ENCODE assay signal across 9 cellular contexts in the genomic region with DNA sequence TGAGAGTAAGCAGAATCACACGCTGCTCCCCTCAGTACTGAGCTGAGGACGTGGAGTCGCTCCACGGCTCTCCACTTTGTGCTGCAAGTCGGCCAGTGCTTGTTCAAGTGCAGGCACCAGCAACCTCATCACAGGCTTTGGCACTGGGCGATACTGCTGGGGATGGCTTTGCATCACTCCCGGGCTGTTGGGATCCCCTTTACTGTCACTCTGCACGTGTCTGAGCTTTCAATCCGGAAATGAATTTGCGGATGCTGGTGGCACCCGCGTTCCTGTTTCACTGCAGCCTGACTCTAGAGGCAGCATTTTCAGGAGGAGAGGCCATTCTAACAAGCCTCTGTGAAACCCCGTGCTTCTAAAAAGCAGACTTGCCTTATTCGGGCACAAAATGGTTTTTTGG. TPM values are rescaled to one million over a fixed set of nuclear protein-coding genes. Genes with fewer than 3 reads are reported as not detected.
DNase-seq lines count a peak whose midpoint lies in the region; ATAC-seq, FAIRE-seq and TF ChIP-seq lines count a peak whose summit lies in the region.
"Had no signal": no experiment of that assay in that cellular context is flagged by ENCODE, and none has a peak within 500 bp of the region (broad histone marks: within the 10 kb centered on the region; RNA-seq: fewer than 3 reads in every experiment).

No MANE protein-coding gene starts in this region.

- H3K4me1 Mint-ChIP-seq in activated CD8-positive, alpha-beta T cell treated with anti-CD3 and anti-CD28 coated beads, Interleukin-2, amount 10 ng/mL, durations not matched to agents 7 days and 5 days (ENCODE audit: low read depth), result peaks cover 18% of the 10 kb centered on the region

- intact Hi-C loops in kidney (cut with DNase I), result no loop called here
- intact Hi-C loops in spleen (cut with DNase I; ENCODE audit: low total_unique reads), result no loop called here

- CTCF ChIA-PET in activated CD8-positive, alpha-beta T cell treated with anti-CD3 and anti-CD28 coated beads, Interleukin-2, amount 10 ng/mL, durations not matched to agents 7 days and 5 days (lab: Charles Lee), result interaction anchor here (0.6 to 1.9 kb wide), 4 partner anchors 16 to 44 kb away, joined by 3 to 5 read pairs (median 4); no protein-coding TSS in a partner anchor

- H3K9me3 ChIP-seq in BLaER1 treated with 17β-estradiol and CSF1 and Interleukin-3, amounts not matched to agents 10 nM and 100 nM (replicated peaks in 1 of 11), result no peaks in the 10 kb centered on the region
- H3K9me3 ChIP-seq in HUES64 (ENCODE audit: insufficient read depth, low read depth, low read length), result no peaks in the 10 kb centered on the region
- H3K9me3 ChIP-seq in kidney (ENCODE audit: control insufficient read depth in 1 of 2, low read length in 2 of 2), result no peaks in the 10 kb centered on the region
- no peaks in the 10 kb centered on the region for H3K9me3 ChIP-seq in spleen

- peaks cover 19 to 75% (median 51%) of the 10 kb centered on the region in 11 experiments for H3K36me3 ChIP-seq in BLaER1 treated with 17β-estradiol and CSF1 and Interleukin-3, amounts not matched to agents 10 nM and 100 nM
- H3K36me3 ChIP-seq in HUES64 (ENCODE audit: insufficient read depth, low read length) (peaks cover 33% of the 10 kb centered on the region), kidney (ENCODE audit: control insufficient read depth in 1 of 2, insufficient read depth in 2 of 2, low read length in 2 of 2) (peaks cover 2 to 5% of the 10 kb centered on the region in 2 donors), spleen (peaks cover 0 to 32% (median 11%) of the 10 kb centered on the region in 6 donors)

- no peak overlapping the region for H3K27ac Mint-ChIP-seq in activated CD8-positive, alpha-beta T cell treated with anti-CD3 and anti-CD28 coated beads, Interleukin-2, amount 10 ng/mL, durations not matched to agents 7 days and 5 days

- POLR2A ChIA-PET in activated CD8-positive, alpha-beta T cell treated with anti-CD3 and anti-CD28 coated beads, Interleukin-2, amount 10 ng/mL, durations not matched to agents 7 days and 5 days (lab: Charles Lee), result no interaction called here

- H3K27me3 Mint-ChIP-seq in activated CD8-positive, alpha-beta T cell treated with anti-CD3 and anti-CD28 coated beads, Interleukin-2, amount 10 ng/mL, durations not matched to agents 7 days and 5 days (ENCODE audit: low read depth), result no peaks in the 10 kb centered on the region

- no peak overlapping the region for H3K4me3 Mint-ChIP-seq in activated CD8-positive, alpha-beta T cell treated with anti-CD3 and anti-CD28 coated beads, Interleukin-2, amount 10 ng/mL, durations not matched to agents 7 days and 5 days

- TF ChIP-seq CTCF in kidney (IDR thresholded peaks at IDR 0.05; ENCODE audit: borderline replicate concordance, extremely low read depth, insufficient read depth), result no peak
- TF ChIP-seq CTCF in spleen (IDR thresholded peaks at IDR 0.05 in 8 of 11, conservative IDR thresholded peaks at IDR 0.05 in 3 of 11), result peak in 2 of 11 experiments; percentile 15 to 30

- H3K4me1 ChIP-seq in BLaER1 treated with 17β-estradiol and CSF1 and Interleukin-3, amounts not matched to agents 10 nM and 100 nM, result peaks cover 81 to 95% (median 92%) of the 10 kb centered on the region in 10 experiments
- H3K4me1 ChIP-seq in HUES64 (ENCODE audit: insufficient read depth, low read length) (no peaks in the 10 kb centered on the region), kidney (ENCODE audit: control insufficient read depth in 1 of 2, insufficient read depth in 1 of 2, low read depth in 1 of 2, low read length in 2 of 2) (peaks cover 41 to 44% of the 10 kb centered on the region in 2 donors), spleen (peaks cover 0 to 64% (median 43%) of the 10 kb centered on the region in 6 donors)

- no peaks in the 10 kb centered on the region for H3K27me3 ChIP-seq in BLaER1 treated with 17β-estradiol and CSF1 and Interleukin-3, amounts not matched to agents 10 nM and 100 nM
- no peaks in the 10 kb centered on the region for H3K27me3 ChIP-seq in HUES64 (ENCODE audit: insufficient read depth, low read length)
- H3K27me3 ChIP-seq in spleen (replicated peaks in 1 of 7), result no peaks in the 10 kb centered on the region

- H3K9ac ChIP-seq in BLaER1 treated with 17β-estradiol and CSF1 and Interleukin-3, amounts not matched to agents 10 nM and 100 nM, result peak overlapping the region; percentile 22 to 75 (median 58); a peak in 21 of 22 replicates
- H3K9ac ChIP-seq in HUES64 (ENCODE audit: low read depth, low read length) (peak overlapping the region; percentile 9; the same call in 1 of the 2 replicates), kidney (ENCODE audit: low read length in 2 of 2) (no peak overlapping the region)

- H3K4me3 ChIP-seq in BLaER1 treated with 17β-estradiol and CSF1 and Interleukin-3, amounts not matched to agents 10 nM and 100 nM, result peak overlapping the region in 8 of 10 experiments; percentile 13 to 44 (median 25); a peak in 9 of 20 replicates
- H3K4me3 ChIP-seq in HUES64 (ENCODE audit: low read length) (no peak overlapping the region), kidney (ENCODE audit: low read length in 2 of 2) (peak overlapping the region in 1 of 2 donors; percentile 25), spleen (no peak overlapping the region)

- H3K4me2 ChIP-seq in BLaER1 treated with 17β-estradiol and CSF1 and Interleukin-3, amounts not matched to agents 10 nM and 100 nM, result peak overlapping the region; percentile 72 to 93 (median 85)

- H3K9me3 Mint-ChIP-seq in activated CD8-positive, alpha-beta T cell treated with anti-CD3 and anti-CD28 coated beads, Interleukin-2, amount 10 ng/mL, durations not matched to agents 7 days and 5 days (ENCODE audit: insufficient read depth), result no peaks in the 10 kb centered on the region

- 90% methylated on average over 14 of the region's 14 CpGs for WGBS in HUES64
- 64 to 81% (median 65%) methylated on average over 13 to 14 of the region's 14 CpGs for WGBS in spleen, 5 donors

- H3K27ac ChIP-seq in BLaER1 treated with 17β-estradiol and CSF1 and Interleukin-3, amounts not matched to agents 10 nM and 100 nM, result peak overlapping the region in 10 of 11 experiments; percentile 21 to 69 (median 53); a peak in 18 of 22 replicates
- no peak overlapping the region; the same call in 1 of the 2 replicates for H3K27ac ChIP-seq in HUES64 (ENCODE audit: low read depth, low read length)
- H3K27ac ChIP-seq in kidney (ENCODE audit: low read depth in 2 of 2, low read length in 2 of 2), result peak overlapping the region; percentile 19 to 46
- peak overlapping the region in 4 of 8 donors; percentile 37 to 54 (median 44) for H3K27ac ChIP-seq in spleen
- H3K27ac ChIP-seq: epithelial cell of prostate had no signal

- no peak for TF ChIP-seq POLR2A in spleen (IDR thresholded peaks at IDR 0.05)

- no peaks in the 10 kb centered on the region for H3K36me3 Mint-ChIP-seq in activated CD8-positive, alpha-beta T cell treated with anti-CD3 and anti-CD28 coated beads, Interleukin-2, amount 10 ng/mL, durations not matched to agents 7 days and 5 days (ENCODE audit: low read depth)

- DNase-seq in activated CD8-positive, alpha-beta T cell treated with anti-CD3 and anti-CD28 coated beads, Interleukin-2, amount 10 ng/mL, durations not matched to agents 7 days and 5 days, result peak; percentile 47
- no peak for DNase-seq in kidney
- DNase-seq in spleen, result no peak
- DNase-seq in SHP77 (lab: John Stamatoyannopoulos, UW), result no peak
- no peak for DNase-seq in NCI-H345 treated with DMSO at 0.1 percent for 48 hours (lab: John Stamatoyannopoulos, UW; ENCODE audit: unreplicated experiment)

- no peak for FAIRE-seq in kidney (lab: Jason Lieb, UNC)

- ATAC-seq in activated CD8-positive, alpha-beta T cell treated with anti-CD3 and anti-CD28 coated beads, Interleukin-2, amount 10 ng/mL, durations not matched to agents 7 days and 5 days, result peak; percentile 65
- no peak for ATAC-seq in GM18873 (IDR thresholded peaks at IDR 0.05; ENCODE audit: low FRiP score, unreplicated experiment)

- peaks cover 90 to 100% (median 100%) of the 10 kb centered on the region in 11 experiments for H4K20me1 ChIP-seq in BLaER1 treated with 17β-estradiol and CSF1 and Interleukin-3, amounts not matched to agents 10 nM and 100 nM

RNA-seq across cellular contexts. Expression of gene SMARCA4, which starts 19.1 kb away (rescaled TPM):
- 172 TPM for polyA plus RNA-seq in HUES64 (2013, experiment 1 of 2)
- 181 TPM for polyA plus RNA-seq in HUES64 (2013, experiment 2 of 2)
- total RNA-seq in activated CD8-positive, alpha-beta T cell treated with anti-CD3 and anti-CD28 coated beads, Interleukin-2, amount 10 ng/mL, durations not matched to agents 7 days and 5 days, result 100 to 1,000 TPM; 108 to 115 TPM
- total RNA-seq in kidney, result 124 TPM
- polyA plus RNA-seq in kidney (ENCODE audit: insufficient read depth, low read depth, low replicate concordance), result 59.8 TPM
- total RNA-seq in spleen, result 10 to 100 TPM; 61.5 to 95.6 (median 67.0) TPM
- polyA plus RNA-seq in spleen, result 10 to 100 TPM; 41.6 to 69.6 (median 58.4) TPM

RNA-seq across cellular contexts. Expression of gene TIMM29, which starts 51.3 kb away (rescaled TPM):
- polyA plus RNA-seq in HUES64 (2013, experiment 1 of 2), result 16.0 TPM
- 15.5 TPM for polyA plus RNA-seq in HUES64 (2013, experiment 2 of 2)
- total RNA-seq in activated CD8-positive, alpha-beta T cell treated with anti-CD3 and anti-CD28 coated beads, Interleukin-2, amount 10 ng/mL, durations not matched to agents 7 days and 5 days, result 10 to 100 TPM; 20.2 to 23.0 TPM
- 21.7 TPM for total RNA-seq in kidney
- polyA plus RNA-seq in kidney (ENCODE audit: insufficient read depth, low read depth, low replicate concordance), result 16.8 TPM
- total RNA-seq in spleen, result 10 to 100 TPM; 18.0 to 24.3 (median 21.3) TPM
- polyA plus RNA-seq in spleen, result 10 to 100 TPM in 2 of 3 donors, 1 to 10 TPM in 1; 6.8 to 15.1 (median 12.9) TPM

RNA-seq across cellular contexts. Expression of gene YIPF2, which starts 51.5 kb away (rescaled TPM):
- polyA plus RNA-seq in HUES64 (2013, experiment 1 of 2), result 28.6 TPM
- polyA plus RNA-seq in HUES64 (2013, experiment 2 of 2), result 32.5 TPM
- 10 to 100 TPM; 20.4 to 20.5 TPM for total RNA-seq in activated CD8-positive, alpha-beta T cell treated with anti-CD3 and anti-CD28 coated beads, Interleukin-2, amount 10 ng/mL, durations not matched to agents 7 days and 5 days
- total RNA-seq in kidney (64.7 TPM), spleen (10 to 100 TPM; 24.1 to 42.3 (median 29.8) TPM)
- polyA plus RNA-seq in kidney (ENCODE audit: insufficient read depth, low read depth, low replicate concordance) (70.3 TPM), spleen (10 to 100 TPM; 12.5 to 28.6 (median 16.8) TPM)

Comparison
In these comparisons a context has a peak if more than half of its experiments do, and no peak if none do; other contexts are left out.
1. H3K4me3 ChIP-seq: peak in BLaER1 treated with 17β-estradiol and CSF1 and Interleukin-3, amounts not matched to agents 10 nM and 100 nM (8 of 10); none in HUES64 (single experiment) and spleen (0 of 8).
2. H3K9ac ChIP-seq: peak in BLaER1 treated with 17β-estradiol and CSF1 and Interleukin-3, amounts not matched to agents 10 nM and 100 nM (11 of 11) and HUES64 (single experiment); none in kidney (0 of 2).